ENCODE assay signal across 27 cellular contexts in genomic region chr19:39463403-39463802, GRCh38. TPM values are rescaled to one million over a fixed set of nuclear protein-coding genes. Genes with fewer than 3 reads are reported as not detected.
DNase-seq lines count a peak whose midpoint lies in the region; ATAC-seq, FAIRE-seq and TF ChIP-seq lines count a peak whose summit lies in the region.
"Had no signal": no experiment of that assay in that cellular context is flagged by ENCODE, and none has a peak within 500 bp of the region (broad histone marks: within the 10 kb centered on the region; RNA-seq: fewer than 3 reads in every experiment).

No MANE protein-coding gene starts in this region.

- POLR2A ChIA-PET in activated CD8-positive, alpha-beta T cell treated with anti-CD3 and anti-CD28 coated beads for 36 hours (lab: Charles Lee): interaction anchor here (0.6 to 1.8 kb wide), 3 partner anchors 8 to 69 kb away, joined by 3 to 6 read pairs (median 3); partner anchors contain the start of gene EID2B
- POLR2A ChIA-PET in CD4-positive, alpha-beta memory T cell (lab: Charles Lee; ENCODE audit: partially characterized antibody): no interaction called here

- H3K36me3 Mint-ChIP-seq in activated naive CD4-positive, alpha-beta T cell treated with anti-CD3 and anti-CD28 coated beads for 36 hours (ENCODE audit: low read depth): peaks cover 52% of the 10 kb centered on the region
- peaks cover 17 to 35% of the 10 kb centered on the region in 2 donors for H3K36me3 Mint-ChIP-seq in activated naive CD4-positive, alpha-beta T cell treated with anti-CD3 and anti-CD28 coated beads, Interleukin-2, amount 50 U/mL, for 72 hours
- H3K36me3 Mint-ChIP-seq in activated CD8-positive, alpha-beta T cell treated with anti-CD3 and anti-CD28 coated beads for 36 hours (ENCODE audit: low read depth): peaks cover 59% of the 10 kb centered on the region
- H3K36me3 Mint-ChIP-seq in nephron progenitor cell (ENCODE audit: low read depth): peaks cover 68% of the 10 kb centered on the region
- peaks cover 61 to 80% of the 10 kb centered on the region in 2 donors for H3K36me3 Mint-ChIP-seq in CD4-positive, alpha-beta memory T cell

- no peaks in the 10 kb centered on the region for H3K27me3 Mint-ChIP-seq in activated naive CD4-positive, alpha-beta T cell treated with anti-CD3 and anti-CD28 coated beads for 36 hours (ENCODE audit: low read depth)
- H3K27me3 Mint-ChIP-seq in activated CD8-positive, alpha-beta T cell treated with anti-CD3 and anti-CD28 coated beads for 36 hours: no peaks in the 10 kb centered on the region
- H3K27me3 Mint-ChIP-seq in nephron progenitor cell (ENCODE audit: low read depth, poor library complexity): no peaks in the 10 kb centered on the region
- no peaks in the 10 kb centered on the region for H3K27me3 Mint-ChIP-seq in CD4-positive, alpha-beta memory T cell
- H3K27me3 Mint-ChIP-seq: CD4-positive, alpha-beta T cell had no signal

- intact Hi-C loops in activated naive CD4-positive, alpha-beta T cell treated with anti-CD3 and anti-CD28 coated beads for 36 hours (cut with micrococcal nuclease): no loop called here
- intact Hi-C loops in activated CD8-positive, alpha-beta T cell treated with anti-CD3 and anti-CD28 coated beads for 36 hours (cut with micrococcal nuclease): no loop called here
- intact Hi-C loops in CD4-positive, alpha-beta memory T cell (cut with micrococcal nuclease): no loop called here

- no peak overlapping the region for H3K4me3 ChIP-seq in CD4-positive, alpha-beta memory T cell (ENCODE audit: low read length in 2 of 2)
- H3K4me3 ChIP-seq: BLaER1, PC-9, SJCRH30 had no signal

- H3K36me3 ChIP-seq in CD4-positive, alpha-beta memory T cell (ENCODE audit: insufficient read depth, low read length): peaks cover 81% of the 10 kb centered on the region

- H3K9me3 Mint-ChIP-seq in activated naive CD4-positive, alpha-beta T cell treated with anti-CD3 and anti-CD28 coated beads for 36 hours: no peaks in the 10 kb centered on the region
- no peaks in the 10 kb centered on the region for H3K9me3 Mint-ChIP-seq in activated naive CD4-positive, alpha-beta T cell treated with anti-CD3 and anti-CD28 coated beads, Interleukin-2, amount 50 U/mL, for 72 hours
- no peaks in the 10 kb centered on the region for H3K9me3 Mint-ChIP-seq in activated CD8-positive, alpha-beta T cell treated with anti-CD3 and anti-CD28 coated beads for 36 hours
- H3K9me3 Mint-ChIP-seq in nephron progenitor cell: no peaks in the 10 kb centered on the region
- H3K9me3 Mint-ChIP-seq in CD4-positive, alpha-beta memory T cell: peaks cover 0 to 2% (median 0%) of the 10 kb centered on the region in 8 donors
- H3K9me3 Mint-ChIP-seq: CD4-positive, alpha-beta T cell; HFFc6 had no signal

- H3K27ac ChIP-seq in CD4-positive, alpha-beta memory T cell (ENCODE audit: low read depth, low read length): no peak overlapping the region
- H3K27ac ChIP-seq: BLaER1, KMS-11, PC-9, SJCRH30 had no signal

- no peaks in the 10 kb centered on the region for H3K9me3 ChIP-seq in CD4-positive, alpha-beta memory T cell (ENCODE audit: control insufficient read depth in 1 of 2, low read length in 2 of 2)
- H3K9me3 ChIP-seq: BLaER1, SJCRH30 had no signal

- no peaks in the 10 kb centered on the region for H3K27me3 ChIP-seq in CD4-positive, alpha-beta memory T cell (ENCODE audit: insufficient read depth, low read length)
- H3K27me3 ChIP-seq: BLaER1, SJCRH30 had no signal

- no peaks in the 10 kb centered on the region for H3K4me1 Mint-ChIP-seq in activated naive CD4-positive, alpha-beta T cell treated with anti-CD3 and anti-CD28 coated beads for 36 hours (ENCODE audit: low read depth)
- H3K4me1 Mint-ChIP-seq in activated CD8-positive, alpha-beta T cell treated with anti-CD3 and anti-CD28 coated beads for 36 hours (ENCODE audit: low read depth): peaks cover 3% of the 10 kb centered on the region
- H3K4me1 Mint-ChIP-seq in nephron progenitor cell: no peaks in the 10 kb centered on the region
- peaks cover 0 to 8% (median 3%) of the 10 kb centered on the region in 4 donors for H3K4me1 Mint-ChIP-seq in CD4-positive, alpha-beta memory T cell

- H3K4me3 Mint-ChIP-seq in activated naive CD4-positive, alpha-beta T cell treated with anti-CD3 and anti-CD28 coated beads for 36 hours: no peak overlapping the region
- H3K4me3 Mint-ChIP-seq in activated CD8-positive, alpha-beta T cell treated with anti-CD3 and anti-CD28 coated beads for 36 hours: no peak overlapping the region
- H3K4me3 Mint-ChIP-seq in nephron progenitor cell: no peak overlapping the region
- H3K4me3 Mint-ChIP-seq in CD4-positive, alpha-beta memory T cell: peak overlapping the region in 1 of 8 donors; percentile 52
- H3K4me3 Mint-ChIP-seq: CD4-positive, alpha-beta T cell; HFFc6 had no signal

- DNase-seq in activated naive CD4-positive, alpha-beta T cell treated with anti-CD3 and anti-CD28 coated beads for 36 hours: no peak
- no peak for DNase-seq in activated naive CD4-positive, alpha-beta T cell treated with anti-CD3 and anti-CD28 coated beads, Interleukin-2, amount 50 U/mL, for 72 hours (ENCODE audit: low spot score in 2 of 2)
- no peak for DNase-seq in activated CD8-positive, alpha-beta T cell treated with anti-CD3 and anti-CD28 coated beads for 36 hours
- no peak for DNase-seq in nephron progenitor cell
- DNase-seq in NCI-H524 treated with DMSO at 0.1 percent for 48 hours (lab: John Stamatoyannopoulos, UW): no peak
- DNase-seq in CD4-positive, alpha-beta memory T cell: no peak
- DNase-seq: CD4-positive, alpha-beta T cell; DMS 273 treated with DMSO at 0.1 percent for 48 hours; DMS79 treated with DMSO at 0.1 percent for 48 hours; H7; HFFc6; IMR-90; NCI-H1048; NCI-H1417; NCI-H1694; NCI-H2029 treated with DMSO at 0.1 percent for 48 hours; NCI-H446 treated with DMSO at 0.1 percent for 48 hours; NCI-H526 treated with DMSO at 0.1 percent for 48 hours; PC-9; SJCRH30 had no signal

- CTCF ChIA-PET in activated naive CD4-positive, alpha-beta T cell treated with anti-CD3 and anti-CD28 coated beads for 36 hours (lab: Charles Lee): interaction anchor here (1.4 to 2.3 kb wide), 2 partner anchors 11 to 23 kb away, joined by 7 read pairs; no protein-coding TSS in a partner anchor
- CTCF ChIA-PET in activated CD8-positive, alpha-beta T cell treated with anti-CD3 and anti-CD28 coated beads for 36 hours (lab: Charles Lee): interaction anchor here (2.7 kb wide), 1 partner anchor 11 kb away, joined by 13 read pairs; no protein-coding TSS in a partner anchor
- CTCF ChIA-PET in CD4-positive, alpha-beta memory T cell (lab: Charles Lee; ENCODE audit: partially characterized antibody): interaction anchor here (0.7 to 2.2 kb wide), 2 partner anchors 11 to 40 kb away, joined by 4 to 9 read pairs; no protein-coding TSS in a partner anchor

- H3K27ac Mint-ChIP-seq in activated naive CD4-positive, alpha-beta T cell treated with anti-CD3 and anti-CD28 coated beads for 36 hours: peak overlapping the region; percentile 1
- H3K27ac Mint-ChIP-seq in activated naive CD4-positive, alpha-beta T cell treated with anti-CD3 and anti-CD28 coated beads, Interleukin-2, amount 50 U/mL, for 72 hours: peak overlapping the region in 1 of 2 donors; percentile 6
- peak overlapping the region; percentile 31 for H3K27ac Mint-ChIP-seq in activated CD8-positive, alpha-beta T cell treated with anti-CD3 and anti-CD28 coated beads for 36 hours
- H3K27ac Mint-ChIP-seq in nephron progenitor cell: peak overlapping the region; percentile 5
- peak overlapping the region in 1 of 7 donors; percentile 34 for H3K27ac Mint-ChIP-seq in CD4-positive, alpha-beta memory T cell
- H3K27ac Mint-ChIP-seq: CD4-positive, alpha-beta T cell; HFFc6 had no signal

- FAIRE-seq in G401.6 (lab: Jason Lieb, UNC): peak; percentile 41
- FAIRE-seq: GM12892, GM19239 had no signal

- no peak for TF ChIP-seq CTCF in activated CD8-positive, alpha-beta T cell treated with anti-CD3 and anti-CD28 coated beads for 36 hours (IDR thresholded peaks at IDR 0.05)
- no peak for TF ChIP-seq CTCF in nephron progenitor cell (IDR thresholded peaks at IDR 0.05)

- no peaks in the 10 kb centered on the region for H3K4me1 ChIP-seq in CD4-positive, alpha-beta memory T cell (ENCODE audit: insufficient read depth, low read length)
- H3K4me1 ChIP-seq: SJCRH30 had no signal

- no peak for ATAC-seq in activated naive CD4-positive, alpha-beta T cell treated with anti-CD3 and anti-CD28 coated beads, Interleukin-2, amount 50 U/mL, for 72 hours
- no peak for ATAC-seq in activated CD8-positive, alpha-beta T cell treated with anti-CD3 and anti-CD28 coated beads for 36 hours
- ATAC-seq: Right ventricle myocardium inferior had no signal

RNA-seq across cellular contexts. Expression of gene TIMM50, which starts 17.2 kb away (rescaled TPM):
- 100 to 1,000 TPM; 103 to 107 TPM for total RNA-seq in activated naive CD4-positive, alpha-beta T cell treated with anti-CD3 and anti-CD28 coated beads for 36 hours
- 10 to 100 TPM; 71.2 to 84.8 TPM for total RNA-seq in activated naive CD4-positive, alpha-beta T cell treated with anti-CD3 and anti-CD28 coated beads, Interleukin-2, amount 50 U/mL, for 72 hours
- total RNA-seq in activated CD8-positive, alpha-beta T cell treated with anti-CD3 and anti-CD28 coated beads for 36 hours: 100 to 1,000 TPM; 108 to 114 TPM
- 10 to 100 TPM; 47.2 to 49.6 TPM for total RNA-seq in CD4-positive, alpha-beta memory T cell
- polyA plus RNA-seq in CD4-positive, alpha-beta memory T cell: 10 to 100 TPM; 39.1 to 50.4 TPM

RNA-seq across cellular contexts. Expression of gene SUPT5H, which starts 18.0 kb away (rescaled TPM):
- total RNA-seq in activated naive CD4-positive, alpha-beta T cell treated with anti-CD3 and anti-CD28 coated beads for 36 hours: 100 to 1,000 TPM; 129 to 139 TPM
- 100 to 1,000 TPM; 197 to 211 TPM for total RNA-seq in activated naive CD4-positive, alpha-beta T cell treated with anti-CD3 and anti-CD28 coated beads, Interleukin-2, amount 50 U/mL, for 72 hours
- total RNA-seq in activated CD8-positive, alpha-beta T cell treated with anti-CD3 and anti-CD28 coated beads for 36 hours: 100 to 1,000 TPM; 127 to 141 TPM
- total RNA-seq in CD4-positive, alpha-beta memory T cell: 100 to 1,000 TPM; 234 to 236 TPM
- polyA plus RNA-seq in CD4-positive, alpha-beta memory T cell: 100 to 1,000 TPM in 1 of 2 donors, 10 to 100 TPM in 1; 47.4 to 111 TPM

RNA-seq across cellular contexts. Expression of gene RPS16, which starts 27.7 kb away (rescaled TPM):
- total RNA-seq in activated naive CD4-positive, alpha-beta T cell treated with anti-CD3 and anti-CD28 coated beads for 36 hours: 1,000 to 10,000 TPM; 4,195 to 4,327 TPM
- total RNA-seq in activated naive CD4-positive, alpha-beta T cell treated with anti-CD3 and anti-CD28 coated beads, Interleukin-2, amount 50 U/mL, for 72 hours: 1,000 to 10,000 TPM; 3,128 to 3,624 TPM
- 1,000 to 10,000 TPM; 3,249 to 3,324 TPM for total RNA-seq in activated CD8-positive, alpha-beta T cell treated with anti-CD3 and anti-CD28 coated beads for 36 hours
- total RNA-seq in CD4-positive, alpha-beta memory T cell: 1,000 to 10,000 TPM; 4,061 to 4,227 TPM
- polyA plus RNA-seq in CD4-positive, alpha-beta memory T cell: 1,000 to 10,000 TPM; 1,590 to 2,052 TPM

RNA-seq across cellular contexts. Expression of gene DLL3, which starts 35.3 kb away (rescaled TPM):
- total RNA-seq in activated naive CD4-positive, alpha-beta T cell treated with anti-CD3 and anti-CD28 coated beads for 36 hours: under 1 TPM; 0.74 to 0.79 TPM
- total RNA-seq in activated naive CD4-positive, alpha-beta T cell treated with anti-CD3 and anti-CD28 coated beads, Interleukin-2, amount 50 U/mL, for 72 hours: under 1 TPM; 0.46 to 0.97 TPM
- total RNA-seq in activated CD8-positive, alpha-beta T cell treated with anti-CD3 and anti-CD28 coated beads for 36 hours: 1 to 10 TPM; 1.3 to 1.6 TPM
- total RNA-seq in CD4-positive, alpha-beta memory T cell: under 1 TPM in 1 of 2 experiments, not detected in 1; 0.14 TPM
- polyA plus RNA-seq in CD4-positive, alpha-beta memory T cell: under 1 TPM; 0.16 to 0.19 TPM
- total RNA-seq: A172; CD4-positive, alpha-beta T cell; Right ventricle myocardium inferior had no signal

RNA-seq across cellular contexts. Expression of gene PLEKHG2, which starts 50.9 kb away (rescaled TPM):
- 10 to 100 TPM; 27.3 to 34.6 TPM for total RNA-seq in activated naive CD4-positive, alpha-beta T cell treated with anti-CD3 and anti-CD28 coated beads for 36 hours
- total RNA-seq in activated naive CD4-positive, alpha-beta T cell treated with anti-CD3 and anti-CD28 coated beads, Interleukin-2, amount 50 U/mL, for 72 hours: 10 to 100 TPM; 52.4 to 55.6 TPM
- total RNA-seq in activated CD8-positive, alpha-beta T cell treated with anti-CD3 and anti-CD28 coated beads for 36 hours: 10 to 100 TPM; 35.9 to 42.8 TPM
- 10 to 100 TPM; 12.1 to 17.0 TPM for total RNA-seq in CD4-positive, alpha-beta memory T cell
- polyA plus RNA-seq in CD4-positive, alpha-beta memory T cell: 1 to 10 TPM; 1.4 to 5.1 TPM
